Comparison of ENCODE assay signal across 1 cellular context in the genomic region with DNA sequence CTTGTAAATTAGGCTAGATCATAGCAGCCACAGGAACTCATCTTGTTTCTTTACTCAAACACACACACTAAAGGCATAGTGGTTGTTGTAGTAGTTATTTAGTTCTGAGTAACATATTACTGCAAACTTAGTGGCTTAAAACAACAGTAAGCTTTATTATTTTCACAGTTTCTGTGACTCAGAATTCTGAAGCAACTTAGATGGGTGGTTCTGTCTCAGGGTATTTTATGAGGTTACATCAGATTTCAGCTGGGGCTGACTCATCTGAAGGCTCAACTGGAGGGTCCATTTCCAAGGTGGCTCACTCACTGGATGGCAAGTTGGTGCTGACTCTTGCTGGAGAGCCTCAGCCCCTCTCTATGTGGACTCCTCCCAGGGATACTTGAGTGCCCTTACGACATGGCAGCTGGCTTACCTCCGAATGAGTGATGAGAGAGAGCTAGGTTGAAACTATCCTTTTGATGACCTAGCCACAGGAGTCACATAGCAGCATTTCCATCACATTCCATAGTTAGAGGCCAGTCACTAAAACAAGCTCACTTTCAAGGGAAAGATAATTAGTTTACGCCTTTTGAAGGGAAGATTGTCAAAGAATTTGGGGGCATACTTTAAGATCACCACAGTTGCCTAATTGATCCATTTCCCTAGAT.
TF ChIP-seq lines count a peak whose summit lies in the region.

No MANE protein-coding gene starts in this region.

TF ChIP-seq in K562, 482 proteins besides CTCF, POLR2A, EP300 and RAD21 (continued from another document):
- TF ChIP-seq, protein P1, sequence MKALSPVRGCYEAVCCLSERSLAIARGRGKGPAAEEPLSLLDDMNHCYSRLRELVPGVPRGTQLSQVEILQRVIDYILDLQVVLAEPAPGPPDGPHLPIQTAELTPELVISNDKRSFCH (CRISPR knock-in tag; IDR thresholded peaks at IDR 0.05): no peak
- TF ChIP-seq, protein P1 (tag; IDR thresholded peaks at IDR 0.05): no peak
- TF ChIP-seq GTF2E2 (tag; IDR thresholded peaks at IDR 0.05) (peak; percentile 17; the same call in 1 of the 2 replicates), JUND (IDR thresholded peaks at IDR 0.05; ENCODE audit: borderline replicate concordance, low read depth, low read length) (peak; percentile 89), JUND (tag; IDR thresholded peaks at IDR 0.05; ENCODE audit: borderline replicate concordance, low read depth, low read length) (peak; percentile 45; the same call in 1 of the 3 replicates), BACH1 (tag; IDR thresholded peaks at IDR 0.05) (peak; percentile 26; the same call in 1 of the 2 replicates), TRIM24 (IDR thresholded peaks at IDR 0.05) (peak; percentile 74 to 84; a peak in 2 of 4 replicates), ZNF584 (CRISPR knock-in tag; IDR thresholded peaks at IDR 0.05; ENCODE audit: low read depth) (peak; percentile 76), ZNF175 (CRISPR knock-in tag; IDR thresholded peaks at IDR 0.05; ENCODE audit: low read depth) (peak; percentile 72), CEBPG (CRISPR knock-in tag; IDR thresholded peaks at IDR 0.05) (peak; percentile 66), CEBPG (tag; conservative IDR thresholded peaks at IDR 0.05 in 1 of 2, IDR thresholded peaks at IDR 0.05 in 1 of 2) (peak; percentile 62 to 95), BCOR (IDR thresholded peaks at IDR 0.05) (no peak), JUN (IDR thresholded peaks at IDR 0.05; ENCODE audit: borderline replicate concordance, low read depth, low read length) (peak; percentile 62; the same call in 1 of the 2 replicates), JUN (CRISPR knock-in tag; IDR thresholded peaks at IDR 0.05; ENCODE audit: borderline replicate concordance) (no peak), MCM5 (IDR thresholded peaks at IDR 0.05; ENCODE audit: low read depth) (no peak), FOSL1 (tag; conservative IDR thresholded peaks at IDR 0.05) (peak; percentile 95)
- TF ChIP-seq, protein P2, sequence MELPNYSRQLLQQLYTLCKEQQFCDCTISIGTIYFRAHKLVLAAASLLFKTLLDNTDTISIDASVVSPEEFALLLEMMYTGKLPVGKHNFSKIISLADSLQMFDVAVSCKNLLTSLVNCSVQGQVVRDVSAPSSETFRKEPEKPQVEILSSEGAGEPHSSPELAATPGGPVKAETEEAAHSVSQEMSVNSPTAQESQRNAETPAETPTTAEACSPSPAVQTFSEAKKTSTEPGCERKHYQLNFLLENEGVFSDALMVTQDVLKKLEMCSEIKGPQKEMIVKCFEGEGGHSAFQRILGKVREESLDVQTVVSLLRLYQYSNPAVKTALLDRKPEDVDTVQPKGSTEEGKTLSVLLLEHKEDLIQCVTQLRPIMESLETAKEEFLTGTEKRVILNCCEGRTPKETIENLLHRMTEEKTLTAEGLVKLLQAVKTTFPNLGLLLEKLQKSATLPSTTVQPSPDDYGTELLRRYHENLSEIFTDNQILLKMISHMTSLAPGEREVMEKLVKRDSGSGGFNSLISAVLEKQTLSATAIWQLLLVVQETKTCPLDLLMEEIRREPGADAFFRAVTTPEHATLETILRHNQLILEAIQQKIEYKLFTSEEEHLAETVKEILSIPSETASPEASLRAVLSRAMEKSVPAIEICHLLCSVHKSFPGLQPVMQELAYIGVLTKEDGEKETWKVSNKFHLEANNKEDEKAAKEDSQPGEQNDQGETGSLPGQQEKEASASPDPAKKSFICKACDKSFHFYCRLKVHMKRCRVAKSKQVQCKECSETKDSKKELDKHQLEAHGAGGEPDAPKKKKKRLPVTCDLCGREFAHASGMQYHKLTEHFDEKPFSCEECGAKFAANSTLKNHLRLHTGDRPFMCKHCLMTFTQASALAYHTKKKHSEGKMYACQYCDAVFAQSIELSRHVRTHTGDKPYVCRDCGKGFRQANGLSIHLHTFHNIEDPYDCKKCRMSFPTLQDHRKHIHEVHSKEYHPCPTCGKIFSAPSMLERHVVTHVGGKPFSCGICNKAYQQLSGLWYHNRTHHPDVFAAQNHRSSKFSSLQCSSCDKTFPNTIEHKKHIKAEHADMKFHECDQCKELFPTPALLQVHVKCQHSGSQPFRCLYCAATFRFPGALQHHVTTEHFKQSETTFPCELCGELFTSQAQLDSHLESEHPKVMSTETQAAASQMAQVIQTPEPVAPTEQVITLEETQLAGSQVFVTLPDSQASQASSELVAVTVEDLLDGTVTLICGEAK (IDR thresholded peaks at IDR 0.05): peak; percentile 88
- TF ChIP-seq, protein P2 (CRISPR knock-in tag; IDR thresholded peaks at IDR 0.05): no peak
- TF ChIP-seq, protein P3, sequence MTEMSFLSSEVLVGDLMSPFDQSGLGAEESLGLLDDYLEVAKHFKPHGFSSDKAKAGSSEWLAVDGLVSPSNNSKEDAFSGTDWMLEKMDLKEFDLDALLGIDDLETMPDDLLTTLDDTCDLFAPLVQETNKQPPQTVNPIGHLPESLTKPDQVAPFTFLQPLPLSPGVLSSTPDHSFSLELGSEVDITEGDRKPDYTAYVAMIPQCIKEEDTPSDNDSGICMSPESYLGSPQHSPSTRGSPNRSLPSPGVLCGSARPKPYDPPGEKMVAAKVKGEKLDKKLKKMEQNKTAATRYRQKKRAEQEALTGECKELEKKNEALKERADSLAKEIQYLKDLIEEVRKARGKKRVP (CRISPR knock-in tag; IDR thresholded peaks at IDR 0.05): peak; percentile 34; the same call in 1 of the 2 replicates
